18 cellular contexts compared by ENCODE assay signal in the genomic region with DNA sequence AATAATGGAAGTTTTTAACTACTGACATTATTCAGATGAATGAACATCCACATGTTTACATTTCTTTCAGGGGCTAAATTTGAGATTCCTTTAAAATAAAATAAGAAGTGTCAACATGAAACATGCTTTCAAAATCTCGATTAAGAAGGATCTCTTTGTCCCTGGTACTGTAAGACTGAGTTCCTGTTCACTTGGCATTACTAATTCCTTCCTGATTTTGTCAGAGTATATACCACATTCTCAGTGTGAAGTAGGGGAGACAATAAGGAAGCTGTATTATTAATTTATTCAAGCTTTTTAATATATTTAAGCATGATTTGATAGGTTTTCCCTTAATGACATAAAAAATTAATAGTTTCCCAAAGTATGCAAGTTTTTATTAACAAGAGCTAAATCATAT.
"Had no signal": no experiment of that assay in that cellular context is flagged by ENCODE, and none has a peak within 500 bp of the region (broad histone marks: within the 10 kb centered on the region; RNA-seq: fewer than 3 reads in every experiment).

No MANE protein-coding gene starts in this region.

- DNase-seq: activated CD4-positive, alpha-beta memory T cell treated with anti-CD3 and anti-CD28 coated beads for 36 hours; activated CD4-positive, alpha-beta T cell treated with anti-CD3 and anti-CD28 coated beads for 4 hours; activated naive CD4-positive, alpha-beta T cell treated with Interleukin-2 at 50 U/mL for 16 hours; activated naive CD8-positive, alpha-beta T cell treated with anti-CD3 and anti-CD28 coated beads, Interleukin-2, amount 10 ng/mL, durations not matched to agents 7 days and 5 days; amygdala; effector memory CD8-positive, alpha-beta T cell; foreskin keratinocyte; hypothalamus; nucleus accumbens; posterior cingulate gyrus; retina; spleen; stimulated activated naive B cell treated with anti-CD40 and anti-IgM and Interleukin-4, amounts not matched to agents 10 μg/mL and 1 μg/mL and 100 μg/mL, for 72 hours; tibial artery had no signal

- H3K27ac ChIP-seq: cardiac muscle cell, epithelial cell of prostate, foreskin keratinocyte, tibial artery had no signal

- H3K9me3 ChIP-seq: spleen, tibial artery had no signal

- FAIRE-seq: keratinocyte, urothelium cell line had no signal

- H3K4me1 ChIP-seq: foreskin keratinocyte, tibial artery had no signal

- H3K36me3 ChIP-seq: cardiac muscle cell, tibial artery had no signal

- H3K27me3 ChIP-seq: cardiac muscle cell, foreskin keratinocyte, spleen, tibial artery had no signal

- H3K4me3 ChIP-seq: cardiac muscle cell, spleen, tibial artery had no signal
